Comparison of ENCODE assay signal across 1 cellular context in genomic region chr2:137940191-137940590, GRCh38.
TF ChIP-seq lines count a peak whose summit lies in the region.

No MANE protein-coding gene starts in this region.

TF ChIP-seq in HepG2, 621 proteins besides CTCF, POLR2A, EP300 and RAD21 (continued from another document and continues in another):
- TF ChIP-seq CSRNP2 (CRISPR knock-in tag; conservative IDR thresholded peaks at IDR 0.05; ENCODE audit: low read depth) (no peak), CCDC6 (CRISPR knock-in tag; IDR thresholded peaks at IDR 0.05) (no peak), GATAD2A (CRISPR knock-in tag; IDR thresholded peaks at IDR 0.05) (peak; percentile 51; the same call in 1 of the 2 replicates), ZBTB43 (CRISPR knock-in tag; conservative IDR thresholded peaks at IDR 0.05) (no peak), ZNF329 (CRISPR knock-in tag; IDR thresholded peaks at IDR 0.05; ENCODE audit: low read depth) (no peak), HMGXB4 (CRISPR knock-in tag; IDR thresholded peaks at IDR 0.05; ENCODE audit: borderline replicate concordance in 1 of 2, low read depth in 1 of 2) (no peak), MXD1 (CRISPR knock-in tag; IDR thresholded peaks at IDR 0.05) (no peak), ZNF451 (CRISPR knock-in tag; IDR thresholded peaks at IDR 0.05) (no peak), ZNF225 (CRISPR knock-in tag; IDR thresholded peaks at IDR 0.05) (no peak), CC2D1A (CRISPR knock-in tag; IDR thresholded peaks at IDR 0.05) (no peak), ZMAT3 (CRISPR knock-in tag; conservative IDR thresholded peaks at IDR 0.05) (no peak), EEA1 (CRISPR knock-in tag; IDR thresholded peaks at IDR 0.05; ENCODE audit: borderline replicate concordance) (no peak), ZNF546 (CRISPR knock-in tag; conservative IDR thresholded peaks at IDR 0.05) (no peak), CREM (IDR thresholded peaks at IDR 0.05) (no peak; the same call in 1 of the 2 replicates), CREM (CRISPR knock-in tag; IDR thresholded peaks at IDR 0.05) (no peak), ELF3 (CRISPR knock-in tag; IDR thresholded peaks at IDR 0.05) (peak; percentile 43), NFIC (IDR thresholded peaks at IDR 0.05; ENCODE audit: low read length) (peak; percentile 37; the same call in 1 of the 2 replicates), NR2F1 (CRISPR knock-in tag; IDR thresholded peaks at IDR 0.05) (no peak), TRAFD1 (CRISPR knock-in tag; IDR thresholded peaks at IDR 0.05; ENCODE audit: borderline replicate concordance) (no peak), ZNF543 (CRISPR knock-in tag; IDR thresholded peaks at IDR 0.05) (0 out of 2 replicates have a peak, but pooled peaks have one; percentile 26), ZNF296 (CRISPR knock-in tag; conservative IDR thresholded peaks at IDR 0.05) (no peak), PCBP1 (IDR thresholded peaks at IDR 0.05; ENCODE audit: borderline replicate concordance, low read depth, low read length) (no peak), ZNF713 (CRISPR knock-in tag; IDR thresholded peaks at IDR 0.05) (no peak), JARID2 (CRISPR knock-in tag; IDR thresholded peaks at IDR 0.05; ENCODE audit: insufficient replicate concordance) (no peak), TBP (CRISPR knock-in tag; IDR thresholded peaks at IDR 0.05) (no peak), ZNF136 (CRISPR knock-in tag; IDR thresholded peaks at IDR 0.05; ENCODE audit: low read depth) (no peak), HOXD1 (CRISPR knock-in tag; IDR thresholded peaks at IDR 0.05) (no peak), MIER3 (CRISPR knock-in tag; IDR thresholded peaks at IDR 0.05; ENCODE audit: borderline replicate concordance) (no peak), STAT6 (CRISPR knock-in tag; IDR thresholded peaks at IDR 0.05; ENCODE audit: borderline replicate concordance) (no peak), MAF1 (CRISPR knock-in tag; IDR thresholded peaks at IDR 0.05; ENCODE audit: borderline replicate concordance) (no peak), ZNF7 (CRISPR knock-in tag; IDR thresholded peaks at IDR 0.05) (no peak), ZNF691 (CRISPR knock-in tag; IDR thresholded peaks at IDR 0.05; ENCODE audit: borderline replicate concordance, low read depth) (no peak), MEF2D (CRISPR knock-in tag; IDR thresholded peaks at IDR 0.05) (no peak), PTBP1 (IDR thresholded peaks at IDR 0.05; ENCODE audit: low read depth, low read length, poor library complexity, severe bottlenecking) (no peak), RXRA (CRISPR knock-in tag; IDR thresholded peaks at IDR 0.05) (no peak), DNMT1 (CRISPR knock-in tag; IDR thresholded peaks at IDR 0.05) (no peak), SMARCC2 (IDR thresholded peaks at IDR 0.05) (no peak), ZNF326 (CRISPR knock-in tag; IDR thresholded peaks at IDR 0.05; ENCODE audit: borderline replicate concordance) (no peak), MED1 (CRISPR knock-in tag; IDR thresholded peaks at IDR 0.05) (peak; percentile 19; the same call in 1 of the 2 replicates), IKZF4 (CRISPR knock-in tag; IDR thresholded peaks at IDR 0.05; ENCODE audit: borderline replicate concordance, low read depth, not compliant biosample characterization) (no peak), SMC3 (IDR thresholded peaks at IDR 0.05; ENCODE audit: low read length) (no peak), ZNF264 (CRISPR knock-in tag; IDR thresholded peaks at IDR 0.05) (no peak), JUNB (CRISPR knock-in tag; IDR thresholded peaks at IDR 0.05; ENCODE audit: borderline replicate concordance) (no peak), ZNF576 (CRISPR knock-in tag; IDR thresholded peaks at IDR 0.05) (no peak), MAZ (IDR thresholded peaks at IDR 0.05; ENCODE audit: borderline replicate concordance, low read depth, low read length) (no peak), MAZ (CRISPR knock-in tag; IDR thresholded peaks at IDR 0.05; ENCODE audit: low read depth) (no peak), TBX2 (CRISPR knock-in tag; IDR thresholded peaks at IDR 0.05; ENCODE audit: borderline replicate concordance) (no peak), CEBPZ (IDR thresholded peaks at IDR 0.05; ENCODE audit: low read length) (no peak), NCOA2 (CRISPR knock-in tag; IDR thresholded peaks at IDR 0.05) (no peak), BRF2 (CRISPR knock-in tag; IDR thresholded peaks at IDR 0.05) (no peak), ZNF563 (CRISPR knock-in tag; IDR thresholded peaks at IDR 0.05) (no peak), ZNF597 (CRISPR knock-in tag; IDR thresholded peaks at IDR 0.05) (no peak), ZNF101 (CRISPR knock-in tag; IDR thresholded peaks at IDR 0.05; ENCODE audit: borderline replicate concordance, low read depth) (no peak), HIVEP1 (CRISPR knock-in tag; IDR thresholded peaks at IDR 0.05) (no peak)
